Comparison of ENCODE assay signal across 1 cellular context in the genomic region with DNA sequence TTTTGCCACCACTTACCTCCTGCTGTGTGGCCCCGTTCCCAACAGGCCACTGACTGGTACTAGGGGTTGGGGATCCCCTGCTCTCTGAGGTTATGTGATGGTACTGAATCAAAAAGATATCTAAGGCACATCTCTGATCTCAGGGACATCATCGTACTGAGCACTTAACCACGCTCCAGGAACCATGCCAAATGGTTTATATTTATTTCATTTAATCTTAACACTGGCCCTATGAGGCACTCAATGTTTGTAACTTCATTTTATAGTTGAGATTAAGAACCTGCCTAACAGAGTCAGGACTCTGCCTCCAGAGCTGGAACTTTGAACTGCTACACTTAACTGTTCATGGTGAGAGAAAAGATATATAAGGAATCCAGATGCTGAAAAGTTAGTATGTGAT.
TF ChIP-seq lines count a peak whose summit lies in the region.

No MANE protein-coding gene starts in this region.

TF ChIP-seq in HepG2, 621 proteins besides CTCF, POLR2A, EP300 and RAD21 (continued from another document):
- TF ChIP-seq, protein P1, sequence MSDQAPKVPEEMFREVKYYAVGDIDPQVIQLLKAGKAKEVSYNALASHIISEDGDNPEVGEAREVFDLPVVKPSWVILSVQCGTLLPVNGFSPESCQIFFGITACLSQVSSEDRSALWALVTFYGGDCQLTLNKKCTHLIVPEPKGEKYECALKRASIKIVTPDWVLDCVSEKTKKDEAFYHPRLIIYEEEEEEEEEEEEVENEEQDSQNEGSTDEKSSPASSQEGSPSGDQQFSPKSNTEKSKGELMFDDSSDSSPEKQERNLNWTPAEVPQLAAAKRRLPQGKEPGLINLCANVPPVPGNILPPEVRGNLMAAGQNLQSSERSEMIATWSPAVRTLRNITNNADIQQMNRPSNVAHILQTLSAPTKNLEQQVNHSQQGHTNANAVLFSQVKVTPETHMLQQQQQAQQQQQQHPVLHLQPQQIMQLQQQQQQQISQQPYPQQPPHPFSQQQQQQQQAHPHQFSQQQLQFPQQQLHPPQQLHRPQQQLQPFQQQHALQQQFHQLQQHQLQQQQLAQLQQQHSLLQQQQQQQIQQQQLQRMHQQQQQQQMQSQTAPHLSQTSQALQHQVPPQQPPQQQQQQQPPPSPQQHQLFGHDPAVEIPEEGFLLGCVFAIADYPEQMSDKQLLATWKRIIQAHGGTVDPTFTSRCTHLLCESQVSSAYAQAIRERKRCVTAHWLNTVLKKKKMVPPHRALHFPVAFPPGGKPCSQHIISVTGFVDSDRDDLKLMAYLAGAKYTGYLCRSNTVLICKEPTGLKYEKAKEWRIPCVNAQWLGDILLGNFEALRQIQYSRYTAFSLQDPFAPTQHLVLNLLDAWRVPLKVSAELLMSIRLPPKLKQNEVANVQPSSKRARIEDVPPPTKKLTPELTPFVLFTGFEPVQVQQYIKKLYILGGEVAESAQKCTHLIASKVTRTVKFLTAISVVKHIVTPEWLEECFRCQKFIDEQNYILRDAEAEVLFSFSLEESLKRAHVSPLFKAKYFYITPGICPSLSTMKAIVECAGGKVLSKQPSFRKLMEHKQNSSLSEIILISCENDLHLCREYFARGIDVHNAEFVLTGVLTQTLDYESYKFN (CRISPR knock-in tag; conservative IDR thresholded peaks at IDR 0.05): no peak
- TF ChIP-seq FOXJ3 (CRISPR knock-in tag; IDR thresholded peaks at IDR 0.05; ENCODE audit: borderline replicate concordance) (no peak), YY1 (IDR thresholded peaks at IDR 0.05; ENCODE audit: insufficient read depth, insufficient replicate concordance, low read depth, low read length) (no peak), ZNF446 (CRISPR knock-in tag; IDR thresholded peaks at IDR 0.05) (no peak), TAF15 (IDR thresholded peaks at IDR 0.05; ENCODE audit: low read depth, low read length, poor library complexity, severe bottlenecking) (no peak)
- TF ChIP-seq, protein P2, sequence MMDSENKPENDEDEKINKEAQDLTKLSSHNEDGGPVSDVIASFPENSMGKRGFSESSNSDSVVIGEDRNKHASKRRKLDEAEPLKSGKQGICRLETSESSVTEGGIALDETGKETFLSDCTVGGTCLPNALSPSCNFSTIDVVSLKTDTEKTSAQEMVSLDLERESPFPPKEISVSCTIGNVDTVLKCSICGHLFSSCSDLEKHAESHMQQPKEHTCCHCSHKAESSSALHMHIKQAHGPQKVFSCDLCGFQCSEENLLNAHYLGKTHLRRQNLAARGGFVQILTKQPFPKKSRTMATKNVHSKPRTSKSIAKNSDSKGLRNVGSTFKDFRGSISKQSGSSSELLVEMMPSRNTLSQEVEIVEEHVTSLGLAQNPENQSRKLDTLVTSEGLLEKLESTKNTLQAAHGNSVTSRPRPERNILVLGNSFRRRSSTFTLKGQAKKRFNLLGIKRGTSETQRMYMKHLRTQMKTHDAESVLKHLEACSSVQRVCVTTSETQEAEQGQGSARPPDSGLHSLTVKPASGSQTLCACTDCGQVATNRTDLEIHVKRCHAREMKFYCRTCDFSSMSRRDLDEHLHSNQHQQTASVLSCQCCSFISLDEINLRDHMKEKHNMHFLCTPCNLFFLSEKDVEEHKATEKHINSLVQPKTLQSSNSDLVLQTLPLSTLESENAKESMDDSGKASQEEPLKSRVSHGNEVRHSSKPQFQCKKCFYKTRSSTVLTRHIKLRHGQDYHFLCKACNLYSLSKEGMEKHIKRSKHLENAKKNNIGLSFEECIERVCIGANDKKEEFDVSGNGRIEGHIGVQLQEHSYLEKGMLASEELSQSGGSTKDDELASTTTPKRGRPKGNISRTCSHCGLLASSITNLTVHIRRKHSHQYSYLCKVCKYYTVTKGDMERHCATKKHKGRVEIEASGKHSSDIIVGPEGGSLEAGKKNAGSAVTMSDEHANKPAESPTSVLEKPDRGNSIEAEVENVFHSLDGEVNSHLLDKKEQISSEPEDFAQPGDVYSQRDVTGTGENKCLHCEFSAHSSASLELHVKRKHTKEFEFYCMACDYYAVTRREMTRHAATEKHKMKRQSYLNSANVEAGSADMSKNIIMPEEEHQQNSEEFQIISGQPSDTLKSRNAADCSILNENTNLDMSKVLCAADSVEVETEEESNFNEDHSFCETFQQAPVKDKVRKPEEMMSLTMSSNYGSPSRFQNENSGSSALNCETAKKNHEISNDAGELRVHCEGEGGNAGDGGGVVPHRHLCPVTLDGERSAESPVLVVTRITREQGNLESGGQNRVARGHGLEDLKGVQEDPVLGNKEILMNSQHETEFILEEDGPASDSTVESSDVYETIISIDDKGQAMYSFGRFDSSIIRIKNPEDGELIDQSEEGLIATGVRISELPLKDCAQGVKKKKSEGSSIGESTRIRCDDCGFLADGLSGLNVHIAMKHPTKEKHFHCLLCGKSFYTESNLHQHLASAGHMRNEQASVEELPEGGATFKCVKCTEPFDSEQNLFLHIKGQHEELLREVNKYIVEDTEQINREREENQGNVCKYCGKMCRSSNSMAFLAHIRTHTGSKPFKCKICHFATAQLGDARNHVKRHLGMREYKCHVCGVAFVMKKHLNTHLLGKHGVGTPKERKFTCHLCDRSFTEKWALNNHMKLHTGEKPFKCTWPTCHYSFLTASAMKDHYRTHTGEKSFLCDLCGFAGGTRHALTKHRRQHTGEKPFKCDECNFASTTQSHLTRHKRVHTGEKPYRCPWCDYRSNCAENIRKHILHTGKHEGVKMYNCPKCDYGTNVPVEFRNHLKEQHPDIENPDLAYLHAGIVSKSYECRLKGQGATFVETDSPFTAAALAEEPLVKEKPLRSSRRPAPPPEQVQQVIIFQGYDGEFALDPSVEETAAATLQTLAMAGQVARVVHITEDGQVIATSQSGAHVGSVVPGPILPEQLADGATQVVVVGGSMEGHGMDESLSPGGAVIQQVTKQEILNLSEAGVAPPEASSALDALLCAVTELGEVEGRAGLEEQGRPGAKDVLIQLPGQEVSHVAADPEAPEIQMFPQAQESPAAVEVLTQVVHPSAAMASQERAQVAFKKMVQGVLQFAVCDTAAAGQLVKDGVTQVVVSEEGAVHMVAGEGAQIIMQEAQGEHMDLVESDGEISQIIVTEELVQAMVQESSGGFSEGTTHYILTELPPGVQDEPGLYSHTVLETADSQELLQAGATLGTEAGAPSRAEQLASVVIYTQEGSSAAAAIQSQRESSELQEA (CRISPR knock-in tag; IDR thresholded peaks at IDR 0.05; ENCODE audit: not compliant biosample characterization): no peak
- TF ChIP-seq, protein P3, sequence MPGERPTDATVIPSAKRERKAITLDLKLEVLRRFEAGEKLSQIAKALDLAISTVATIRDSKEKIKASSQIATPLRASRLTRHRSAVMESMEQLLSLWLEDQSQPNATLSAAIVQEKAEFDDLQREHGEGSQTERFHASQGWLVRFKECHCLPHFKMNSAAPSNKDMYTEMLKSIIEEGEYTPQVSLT (CRISPR knock-in tag; IDR thresholded peaks at IDR 0.05; ENCODE audit: borderline replicate concordance, low read depth): no peak
